Comparison of ENCODE assay signal across 8 cellular contexts in genomic region chr13:24968416-24968815, GRCh38.
DNase-seq lines count a peak whose midpoint lies in the region; ATAC-seq, FAIRE-seq and TF ChIP-seq lines count a peak whose summit lies in the region.
"Not testable (repeated sequence)": the region's sequence is repeated elsewhere in the genome, so short reads cannot be mapped to it uniquely, and the experiment has no call there.

No MANE protein-coding gene starts in this region.

- not testable (repeated sequence) for H3K9me2 ChIP-seq in HCT116 (ENCODE audit: insufficient read depth)

- peak overlapping the region; percentile 60 for H3K9ac ChIP-seq in HCT116 (ENCODE audit: low read length)
- H3K9ac ChIP-seq in K562 (ENCODE audit: insufficient read depth in 1 of 2, low read depth in 2 of 2, low read length in 2 of 2); parathyroid adenoma: not testable (repeated sequence)

- not testable (repeated sequence) for H4K20me1 ChIP-seq in HCT116 (ENCODE audit: insufficient read depth); K562 (replicated peaks; ENCODE audit: control insufficient read depth, insufficient read depth, low read length)

- 71% methylated on average over 1 of the region's 2 CpGs for WGBS in K562 (ENCODE audit: insufficient coverage, low coverage, missing lambda C conversion rate)
- 29 to 43% methylated on average over 2 of the region's 2 CpGs for WGBS in tibial nerve, 2 donors

- not testable (repeated sequence) for H3K27me3 ChIP-seq in Caco-2 (replicated peaks; ENCODE audit: control insufficient read depth, insufficient read depth, low read length); HCT116 (ENCODE audit: insufficient read depth, low read length); SJCRH30; K562 (ENCODE audit: control insufficient read depth in 2 of 2, insufficient read depth in 2 of 2, low read length in 2 of 2); left lung; parathyroid adenoma (ENCODE audit: control insufficient read depth, insufficient read depth, low read length); tibial nerve

- not testable (repeated sequence) for FAIRE-seq in K562 (lab: Jason Lieb, UNC)

- H3K27me3 Mint-ChIP-seq in Caco-2 (ENCODE audit: insufficient read depth, unreplicated experiment) = not testable (repeated sequence)

- H3K27ac ChIP-seq in HCT116 (ENCODE audit: low read depth, low read length) = 0 out of 2 replicates have a peak overlapping the region, but pooled peaks have one; percentile 40
- not testable (repeated sequence) for H3K27ac ChIP-seq in SJCRH30; K562 (ENCODE audit: extremely low read depth, low read depth, low read length); left lung; parathyroid adenoma; tibial nerve

- H3K4me3 Mint-ChIP-seq in Caco-2 (ENCODE audit: unreplicated experiment) = peak overlapping the region; percentile 71

- H3K36me3 ChIP-seq in Caco-2 (ENCODE audit: control insufficient read depth, insufficient read depth, low read length); HCT116 (ENCODE audit: control insufficient read depth in 1 of 2, insufficient read depth in 2 of 2, low read length in 2 of 2); SJCRH30; K562 (ENCODE audit: control insufficient read depth, insufficient read depth, low read length); left lung; parathyroid adenoma (ENCODE audit: control insufficient read depth, insufficient read depth, low read length); tibial nerve: not testable (repeated sequence)

- BruUV-seq in Caco-2 (replicated peaks; lab: Mats Ljungman, UMichigan); HCT116 (replicated peaks; lab: Mats Ljungman, UMichigan); K562 (replicated peaks; lab: Mats Ljungman, UMichigan): not testable (repeated sequence)

- not testable (repeated sequence) for TF ChIP-seq EP300 in K562 (IDR thresholded peaks at IDR 0.05; ENCODE audit: low read length); tibial nerve (IDR thresholded peaks at IDR 0.05)

- TF ChIP-seq POLR2A in HCT116 (IDR thresholded peaks at IDR 0.05; ENCODE audit: borderline replicate concordance, extremely low read depth, insufficient read depth, insufficient read length); K562 (conservative IDR thresholded peaks at IDR 0.05); tibial nerve (IDR thresholded peaks at IDR 0.05): not testable (repeated sequence)

- DNase-seq in Caco-2 (peak; percentile 45 to 51), HCT116 (ENCODE audit: low read depth, low spot score) (peak; percentile 18), SJCRH30 (peak; percentile 14 to 15), fibroblast of peridontal ligament (ENCODE audit: extremely low read depth) (peak; percentile 28)
- DNase-seq in K562 (ENCODE audit: extremely low read depth in 1 of 4, low spot score in 3 of 4); left lung; tibial nerve (ENCODE audit: low spot score in 2 of 2): not testable (repeated sequence)

- not testable (repeated sequence) for H3K79me2 ChIP-seq in HCT116 (ENCODE audit: insufficient read depth, low read length); K562 (ENCODE audit: control insufficient read depth, insufficient read depth, low read length); parathyroid adenoma

- in situ Hi-C loops in K562 (cut with MboI) = loop anchor here (25.0 kb wide), 1 partner anchor 381 kb away; no protein-coding TSS in a partner anchor

- ATAC-seq in HCT116 = peak; percentile 82
- not testable (repeated sequence) for ATAC-seq in K562, left lung

- RAD21 ChIA-PET in HCT116 (lab: Charles Lee; ENCODE audit: low non-redundant PET in 1 of 2, low total read pairs in 2 of 2, uncharacterized antibody in 2 of 2, unreplicated experiment in 2 of 2) = interaction anchor here (0.6 to 0.9 kb wide), 2 partner anchors 274 to 388 kb away, joined by 3 read pairs; no protein-coding TSS in a partner anchor

- not testable (repeated sequence) for H3K36me3 Mint-ChIP-seq in Caco-2 (ENCODE audit: insufficient read depth, unreplicated experiment)

- CTCF ChIA-PET in Caco-2 (lab: Charles Lee) (interaction anchor here (0.6 to 1.6 kb wide), 3 partner anchors 33 to 275 kb away, joined by 3 to 12 read pairs (median 3); a partner anchor contains a TSS), HCT116 (lab: Charles Lee) (interaction anchor here (1.1 to 1.9 kb wide), 7 partner anchors 27 to 390 kb away, joined by 3 to 10 read pairs (median 5); no protein-coding TSS in a partner anchor)
- CTCF ChIA-PET in K562 (lab: Yijun Ruan, JAX; ENCODE audit: low intra/inter-chr PET ratio) = not testable (repeated sequence)

- not testable (repeated sequence) for H3K9me1 ChIP-seq in K562 (ENCODE audit: control insufficient read depth, insufficient read depth, low read length)

- not testable (repeated sequence) for H3K4me1 Mint-ChIP-seq in Caco-2 (ENCODE audit: low read depth, unreplicated experiment)

- peak overlapping the region; percentile 48 for H3K27ac Mint-ChIP-seq in Caco-2 (ENCODE audit: unreplicated experiment)

- intact Hi-C loops in Caco-2 (cut with micrococcal nuclease; ENCODE audit: unreplicated experiment) (loop anchor here (5.0 kb wide), 1 partner anchor 276 kb away; no protein-coding TSS in a partner anchor), HCT116 (cut with micrococcal nuclease) (loop anchor here (5.0 kb wide), 1 partner anchor 386 kb away; no protein-coding TSS in a partner anchor)
- intact Hi-C loops in K562 (cut with micrococcal nuclease); left lung (cut with DNase I): not testable (repeated sequence)

- H3K4me1 ChIP-seq in Caco-2; HCT116 (ENCODE audit: control insufficient read depth in 1 of 2, insufficient read depth in 2 of 2, low read length in 2 of 2); SJCRH30; K562 (replicated peaks in 1 of 2; ENCODE audit: control insufficient read depth in 2 of 2, insufficient read depth in 2 of 2, low read length in 2 of 2); left lung; parathyroid adenoma; tibial nerve: not testable (repeated sequence)

- peak overlapping the region; percentile 32 for H3K4me3 ChIP-seq in Caco-2 (ENCODE audit: low read depth, low read length)
- H3K4me3 ChIP-seq in HCT116 (replicated peaks in 1 of 2; ENCODE audit: low read depth in 1 of 2, low read length in 2 of 2) = peak overlapping the region; percentile 45 to 67
- not testable (repeated sequence) for H3K4me3 ChIP-seq in SJCRH30; K562; left lung; parathyroid adenoma (ENCODE audit: low read depth, low read length)
- peak overlapping the region in 3 of 4 donors; percentile 24 to 47 (median 37) for H3K4me3 ChIP-seq in tibial nerve

- H3K4me2 ChIP-seq in HCT116 (ENCODE audit: low read length) = peak overlapping the region; percentile 80
- peak overlapping the region; percentile 37; the same call in 1 of the 2 replicates for H3K4me2 ChIP-seq in K562 (ENCODE audit: insufficient read depth, low read length)
- not testable (repeated sequence) for H3K4me2 ChIP-seq in parathyroid adenoma (ENCODE audit: low read length)

- peak; percentile 31 to 33 for TF ChIP-seq CTCF in Caco-2 (IDR thresholded peaks at IDR 0.05; ENCODE audit: insufficient read depth in 1 of 2, low read depth in 1 of 2, low read length in 1 of 2, severe bottlenecking in 1 of 2, unreplicated experiment in 1 of 2)
- peak; percentile 26 to 54 (median 45); a peak in 4 of 6 replicates for TF ChIP-seq CTCF in HCT116 (IDR thresholded peaks at IDR 0.05 in 2 of 3, conservative IDR thresholded peaks at IDR 0.05 in 1 of 3; ENCODE audit: borderline replicate concordance in 1 of 3, insufficient read depth in 1 of 3, low read depth in 2 of 3, low read length in 2 of 3)
- TF ChIP-seq CTCF in K562 (IDR thresholded peaks at IDR 0.05 in 2 of 3, conservative IDR thresholded peaks at IDR 0.05 in 1 of 3; ENCODE audit: insufficient read depth in 2 of 3, low read depth in 1 of 3, low read length in 3 of 3) = peak; percentile 20 to 40 (median 34); a peak in 4 of 6 replicates
- TF ChIP-seq CTCF in left lung (IDR thresholded peaks at IDR 0.05) = peak; percentile 37
- TF ChIP-seq CTCF in parathyroid adenoma (IDR thresholded peaks at IDR 0.05) = peak; percentile 21
- peak in 2 of 5 experiments; percentile 30 to 44 for TF ChIP-seq CTCF in tibial nerve (IDR thresholded peaks at IDR 0.05)

- not testable (repeated sequence) for H3K9me3 Mint-ChIP-seq in Caco-2 (ENCODE audit: unreplicated experiment)

- H2AFZ ChIP-seq in HCT116 (ENCODE audit: low read depth, low read length, poor library complexity, severe bottlenecking) (peak overlapping the region; percentile 74), parathyroid adenoma (peak overlapping the region; percentile 76)
- not testable (repeated sequence) for H2AFZ ChIP-seq in K562 (ENCODE audit: low read depth, low read length)

- not testable (repeated sequence) for H3K9me3 ChIP-seq in Caco-2; HCT116 (ENCODE audit: control insufficient read depth in 1 of 2, insufficient read depth in 1 of 2, low read depth in 1 of 2, low read length in 2 of 2); SJCRH30 (replicated peaks); K562 (replicated peaks; ENCODE audit: control insufficient read depth, insufficient read depth, low read depth, low read length); left lung; parathyroid adenoma (ENCODE audit: control insufficient read depth, low read length); tibial nerve

- TF ChIP-seq RAD21 in HCT116 (IDR thresholded peaks at IDR 0.05; ENCODE audit: low read depth) = peak; percentile 38
- not testable (repeated sequence) for TF ChIP-seq RAD21 in K562 (CRISPR knock-in tag; conservative IDR thresholded peaks at IDR 0.05 in 1 of 2, IDR thresholded peaks at IDR 0.05 in 1 of 2)

- POLR2A ChIA-PET in Caco-2 (lab: Charles Lee); K562 (lab: Yijun Ruan, JAX): not testable (repeated sequence)
- POLR2A ChIA-PET in HCT116 (lab: Charles Lee) = interaction anchor here (0.6 to 0.7 kb wide), 2 partner anchors 275 to 388 kb away, joined by 3 to 4 read pairs; no protein-coding TSS in a partner anchor
